ENCODE assay signal across 1 cellular context in the genomic region with DNA sequence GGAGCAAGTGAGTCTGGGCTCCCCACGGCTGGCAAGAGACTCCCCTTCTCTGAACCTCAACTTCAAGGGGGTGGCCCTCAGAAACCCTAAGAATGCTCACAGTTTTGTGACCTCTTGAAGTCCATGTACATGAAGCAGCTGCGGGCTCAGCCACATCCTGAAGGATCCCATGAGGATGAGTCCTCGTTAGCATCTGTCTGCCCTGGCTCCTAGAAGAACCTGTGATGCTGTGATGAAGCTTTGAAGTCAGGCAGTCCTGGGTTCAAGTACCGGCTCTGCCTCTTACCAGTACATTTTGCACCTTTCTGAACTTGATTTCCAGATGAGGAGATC.
TF ChIP-seq lines count a peak whose summit lies in the region.

No MANE protein-coding gene starts in this region.

TF ChIP-seq in K562, 482 proteins besides CTCF, POLR2A, EP300 and RAD21 (continued from another document):
- TF ChIP-seq CREB3 (tag; conservative IDR thresholded peaks at IDR 0.05; ENCODE audit: low read depth) (0 out of 2 replicates have a peak, but pooled peaks have one; percentile 1), KAT7 (CRISPR knock-in tag; IDR thresholded peaks at IDR 0.05; ENCODE audit: borderline replicate concordance) (no peak), RHOXF2B (CRISPR knock-in tag; conservative IDR thresholded peaks at IDR 0.05) (no peak), E2F6 (IDR thresholded peaks at IDR 0.05; ENCODE audit: borderline replicate concordance in 1 of 2, extremely low read depth in 1 of 2, insufficient read depth in 1 of 2, insufficient read length in 1 of 2, low read depth in 1 of 2, low read length in 1 of 2, poor library complexity in 1 of 2, severe bottlenecking in 1 of 2) (no peak), HOMEZ (CRISPR knock-in tag; IDR thresholded peaks at IDR 0.05) (no peak), HMG20B (CRISPR knock-in tag; IDR thresholded peaks at IDR 0.05) (no peak), KDM1A (IDR thresholded peaks at IDR 0.05) (no peak), BRD9 (IDR thresholded peaks at IDR 0.05; ENCODE audit: low read depth, partially characterized antibody) (no peak)
- TF ChIP-seq, protein P1, sequence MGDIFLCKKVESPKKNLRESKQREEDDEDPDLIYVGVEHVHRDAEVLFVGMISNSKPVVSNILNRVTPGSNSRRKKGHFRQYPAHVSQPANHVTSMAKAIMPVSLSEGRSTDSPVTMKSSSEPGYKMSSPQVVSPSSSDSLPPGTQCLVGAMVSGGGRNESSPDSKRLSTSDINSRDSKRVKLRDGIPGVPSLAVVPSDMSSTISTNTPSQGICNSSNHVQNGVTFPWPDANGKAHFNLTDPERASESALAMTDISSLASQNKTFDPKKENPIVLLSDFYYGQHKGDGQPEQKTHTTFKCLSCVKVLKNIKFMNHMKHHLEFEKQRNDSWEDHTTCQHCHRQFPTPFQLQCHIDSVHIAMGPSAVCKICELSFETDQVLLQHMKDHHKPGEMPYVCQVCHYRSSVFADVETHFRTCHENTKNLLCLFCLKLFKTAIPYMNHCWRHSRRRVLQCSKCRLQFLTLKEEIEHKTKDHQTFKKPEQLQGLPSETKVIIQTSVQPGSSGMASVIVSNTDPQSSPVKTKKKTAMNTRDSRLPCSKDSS (IDR thresholded peaks at IDR 0.05; ENCODE audit: low read depth, partially characterized antibody) = no peak
- TF ChIP-seq, protein P2, sequence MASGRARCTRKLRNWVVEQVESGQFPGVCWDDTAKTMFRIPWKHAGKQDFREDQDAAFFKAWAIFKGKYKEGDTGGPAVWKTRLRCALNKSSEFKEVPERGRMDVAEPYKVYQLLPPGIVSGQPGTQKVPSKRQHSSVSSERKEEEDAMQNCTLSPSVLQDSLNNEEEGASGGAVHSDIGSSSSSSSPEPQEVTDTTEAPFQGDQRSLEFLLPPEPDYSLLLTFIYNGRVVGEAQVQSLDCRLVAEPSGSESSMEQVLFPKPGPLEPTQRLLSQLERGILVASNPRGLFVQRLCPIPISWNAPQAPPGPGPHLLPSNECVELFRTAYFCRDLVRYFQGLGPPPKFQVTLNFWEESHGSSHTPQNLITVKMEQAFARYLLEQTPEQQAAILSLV (tag; IDR thresholded peaks at IDR 0.05) = no peak
